Comparison of ENCODE assay signal across 1 cellular context in genomic region chr7:100428199-100428966, GRCh38.
A peak's percentile ranks its signal among the peaks of the same experiment; 100 is the strongest.
TF ChIP-seq lines count a peak whose summit lies in the region.

Gene ZCWPW1, minus strand, starts transcription at chr7:100428703. Its CDS starts 8,054 bp downstream, at chr7:100420649.

TF ChIP-seq in HEK293, 187 proteins besides CTCF, POLR2A, EP300 and RAD21 (continued from another document):
- peak; percentile 70; the same call in 1 of the 2 replicates for TF ChIP-seq ZNF645 (tag by site-specific recombination; IDR thresholded peaks at IDR 0.05)
- no peak for TF ChIP-seq MEIS1 (CRISPR knock-in tag; IDR thresholded peaks at IDR 0.05; ENCODE audit: borderline replicate concordance)
- TF ChIP-seq ZNF560 (tag by site-specific recombination; IDR thresholded peaks at IDR 0.05; ENCODE audit: borderline replicate concordance), result no peak
